Comparison of ENCODE assay signal across 12 cellular contexts in the genomic region with DNA sequence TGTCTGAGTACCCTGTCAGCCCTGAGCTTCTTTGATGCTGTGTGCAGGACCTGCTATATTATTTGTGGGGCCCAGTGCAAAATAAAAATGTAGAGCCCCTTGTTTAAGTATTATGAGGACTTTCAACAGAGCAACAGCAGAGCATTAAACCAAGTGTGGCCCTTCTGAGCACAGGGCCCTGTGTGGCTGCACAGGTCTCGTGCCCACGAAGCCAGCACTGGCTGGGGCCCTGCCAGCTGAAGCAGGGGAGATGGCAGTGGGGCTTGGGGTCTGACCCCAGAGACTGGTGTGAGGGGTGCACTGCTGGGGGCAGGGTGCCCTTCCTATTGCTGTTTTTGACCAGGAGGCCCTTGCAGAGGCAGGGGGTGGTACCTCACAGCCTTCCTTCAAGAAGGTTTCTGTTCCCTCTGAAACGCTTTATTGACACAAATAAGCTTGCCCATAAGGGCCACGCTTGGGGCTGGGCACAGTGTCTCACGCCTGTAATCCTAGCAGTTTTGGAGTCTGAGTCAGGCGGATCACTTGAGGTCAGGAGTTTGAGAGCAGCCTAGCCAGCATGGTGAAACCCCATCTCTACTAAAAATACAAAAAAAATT. TPM values are rescaled to one million over a fixed set of nuclear protein-coding genes. Genes with fewer than 3 reads are reported as not detected.
DNase-seq lines count a peak whose midpoint lies in the region; ATAC-seq and TF ChIP-seq lines count a peak whose summit lies in the region.
"Had no signal": no experiment of that assay in that cellular context is flagged by ENCODE, and none has a peak within 500 bp of the region (broad histone marks: within the 10 kb centered on the region; RNA-seq: fewer than 3 reads in every experiment).

No MANE protein-coding gene starts in this region.

- peaks cover 23% of the 10 kb centered on the region for H3K27me3 Mint-ChIP-seq in stimulated activated memory B cell treated with anti-CD40 and anti-IgM and Interleukin-4, amounts not matched to agents 10 μg/mL and 1 μg/mL and 100 μg/mL, for 72 hours
- H3K27me3 Mint-ChIP-seq: activated CD8-positive, alpha-beta memory T cell treated with anti-CD3 and anti-CD28 coated beads, Interleukin-2, amount 10 ng/mL, durations not matched to agents 7 days and 5 days had no signal

- H3K4me1 Mint-ChIP-seq in stimulated activated memory B cell treated with anti-CD40 and anti-IgM and Interleukin-4, amounts not matched to agents 10 μg/mL and 1 μg/mL and 100 μg/mL, for 72 hours: peaks cover 90% of the 10 kb centered on the region

- H3K9me3 Mint-ChIP-seq in stimulated activated memory B cell treated with anti-CD40 and anti-IgM and Interleukin-4, amounts not matched to agents 10 μg/mL and 1 μg/mL and 100 μg/mL, for 72 hours: no peaks in the 10 kb centered on the region

- H3K4me3 Mint-ChIP-seq in stimulated activated memory B cell treated with anti-CD40 and anti-IgM and Interleukin-4, amounts not matched to agents 10 μg/mL and 1 μg/mL and 100 μg/mL, for 72 hours: no peak overlapping the region
- H3K4me3 Mint-ChIP-seq: activated CD8-positive, alpha-beta memory T cell treated with anti-CD3 and anti-CD28 coated beads, Interleukin-2, amount 10 ng/mL, durations not matched to agents 7 days and 5 days had no signal

- peak overlapping the region; percentile 69 for H3K27ac Mint-ChIP-seq in stimulated activated memory B cell treated with anti-CD40 and anti-IgM and Interleukin-4, amounts not matched to agents 10 μg/mL and 1 μg/mL and 100 μg/mL, for 72 hours
- H3K27ac Mint-ChIP-seq: activated CD8-positive, alpha-beta memory T cell treated with anti-CD3 and anti-CD28 coated beads, Interleukin-2, amount 10 ng/mL, durations not matched to agents 7 days and 5 days had no signal

- peak; percentile 57 for DNase-seq in NOMO-1 treated with DMSO at 0.1 percent for 48 hours (lab: John Stamatoyannopoulos, UW; ENCODE audit: unreplicated experiment)
- no peak for DNase-seq in Right ventricle myocardium inferior (ENCODE audit: missing footprints)
- no peak for DNase-seq in AG08396 (ENCODE audit: low spot score)
- DNase-seq in AML-193 (lab: John Stamatoyannopoulos, UW): no peak
- DNase-seq: activated CD8-positive, alpha-beta memory T cell treated with anti-CD3 and anti-CD28 coated beads, Interleukin-2, amount 10 ng/mL, durations not matched to agents 7 days and 5 days; glutamatergic neuron; mucosa of descending colon; NCI-H1417; Right ventricle myocardium superior had no signal

- TF ChIP-seq POLR2A in GM18951 (IDR thresholded peaks at IDR 0.05; ENCODE audit: extremely low read depth, insufficient read depth, insufficient read length): peak; percentile 12

- ATAC-seq in esophagus mucosa: peak; percentile 22
- ATAC-seq in stimulated activated memory B cell treated with anti-CD40 and anti-IgM and Interleukin-4, amounts not matched to agents 10 μg/mL and 1 μg/mL and 100 μg/mL, for 72 hours: peak; percentile 63
- ATAC-seq in Right ventricle myocardium inferior: no peak
- ATAC-seq: activated CD8-positive, alpha-beta memory T cell treated with anti-CD3 and anti-CD28 coated beads, Interleukin-2, amount 10 ng/mL, durations not matched to agents 7 days and 5 days; mucosa of descending colon had no signal

- in situ Hi-C loops in GM18951 (cut with MboI; ENCODE audit: low sequenced_read_pairs, unreplicated experiment): no loop called here

- peaks cover under 1% of the 10 kb centered on the region for H3K36me3 Mint-ChIP-seq in stimulated activated memory B cell treated with anti-CD40 and anti-IgM and Interleukin-4, amounts not matched to agents 10 μg/mL and 1 μg/mL and 100 μg/mL, for 72 hours
- H3K36me3 Mint-ChIP-seq: activated CD8-positive, alpha-beta memory T cell treated with anti-CD3 and anti-CD28 coated beads, Interleukin-2, amount 10 ng/mL, durations not matched to agents 7 days and 5 days had no signal

- intact Hi-C loops in Right ventricle myocardium inferior (cut with DNase I): no loop called here

RNA-seq across cellular contexts. Expression of gene SEMA4A, which starts 2.2 kb away (rescaled TPM):
- 34.6 TPM for total RNA-seq in esophagus mucosa
- 2.2 TPM for total RNA-seq in Right ventricle myocardium inferior

RNA-seq across cellular contexts. Expression of gene LMNA, which starts 36.7 kb away (rescaled TPM):
- total RNA-seq in esophagus mucosa: 315 TPM
- 288 TPM for total RNA-seq in Right ventricle myocardium inferior

RNA-seq across cellular contexts. Expression of gene SLC25A44, which starts 42.7 kb away (rescaled TPM):
- total RNA-seq in esophagus mucosa: 12.7 TPM
- 16.3 TPM for total RNA-seq in Right ventricle myocardium inferior

Comparison
In these comparisons a context has a peak if more than half of its experiments do, and no peak if none do; other contexts are left out.
1. RNA of gene SEMA4A, which starts 2.2 kb away (total RNA-seq): 34.6 TPM in esophagus mucosa (single experiment); 2.2 TPM in Right ventricle myocardium inferior (single experiment); every median in the first group is over 10 times any median in the second.